Comparison of ENCODE assay signal across 12 cellular contexts in genomic region chr14:61420326-61420725, GRCh38.
DNase-seq lines count a peak whose midpoint lies in the region; ATAC-seq and TF ChIP-seq lines count a peak whose summit lies in the region.
"Had no signal": no experiment of that assay in that cellular context is flagged by ENCODE, and none has a peak within 500 bp of the region (broad histone marks: within the 10 kb centered on the region; RNA-seq: fewer than 3 reads in every experiment).

No MANE protein-coding gene starts in this region.

- H3K9me3 ChIP-seq in upper lobe of right lung, result no peaks in the 10 kb centered on the region
- H3K9me3 ChIP-seq in WERI-Rb-1 (ENCODE audit: severe bottlenecking), result peaks cover 2% of the 10 kb centered on the region
- H3K9me3 ChIP-seq: stomach had no signal

- TF ChIP-seq CTCF in upper lobe of right lung (IDR thresholded peaks at IDR 0.05) (no peak), WERI-Rb-1 (IDR thresholded peaks at IDR 0.05; ENCODE audit: low read depth, low read length) (no peak)

- H3K27ac ChIP-seq in upper lobe of right lung (peak overlapping the region; percentile 59), WERI-Rb-1 (no peak overlapping the region)
- H3K27ac ChIP-seq: BLaER1, SK-N-MC, stomach had no signal

- intact Hi-C loops in upper lobe of right lung (cut with DNase I), result no loop called here

- H3K4me3 Mint-ChIP-seq in immature natural killer cell, result peak overlapping the region; percentile 37 to 80 (median 61)
- H3K4me3 Mint-ChIP-seq: naive B cell had no signal

- no peaks in the 10 kb centered on the region for H3K4me1 Mint-ChIP-seq in immature natural killer cell

- no peaks in the 10 kb centered on the region for H3K36me3 ChIP-seq in upper lobe of right lung
- no peaks in the 10 kb centered on the region for H3K36me3 ChIP-seq in WERI-Rb-1
- H3K36me3 ChIP-seq: stomach had no signal

- H3K4me1 ChIP-seq in upper lobe of right lung, result peaks cover 62% of the 10 kb centered on the region

- no peaks in the 10 kb centered on the region for H3K27me3 ChIP-seq in upper lobe of right lung
- no peaks in the 10 kb centered on the region for H3K27me3 ChIP-seq in WERI-Rb-1 (ENCODE audit: insufficient read depth, low read depth, severe bottlenecking)
- H3K27me3 ChIP-seq: BLaER1, stomach had no signal

- H3K4me3 ChIP-seq in upper lobe of right lung (no peak overlapping the region), WERI-Rb-1 (ENCODE audit: low read depth, low read length) (no peak overlapping the region)
- H3K4me3 ChIP-seq: BLaER1, SK-N-MC, stomach had no signal

- peak overlapping the region in 3 of 6 donors; percentile 65 to 90 (median 84) for H3K27ac Mint-ChIP-seq in immature natural killer cell

- H3K27me3 Mint-ChIP-seq in immature natural killer cell (ENCODE audit: low read depth in 3 of 3), result peaks cover 0 to 14% (median 10%) of the 10 kb centered on the region in 3 donors

- no peaks in the 10 kb centered on the region for H3K36me3 Mint-ChIP-seq in immature natural killer cell

- H3K9me3 Mint-ChIP-seq in immature natural killer cell, result no peaks in the 10 kb centered on the region

- ATAC-seq in upper lobe of right lung, result peak; percentile 54

- DNase-seq in activated naive CD4-positive, alpha-beta T cell treated with Interleukin-2 at 50 U/mL for 16 hours, result peak; percentile 33
- no peak for DNase-seq in activated naive CD4-positive, alpha-beta T cell (lab: John Stamatoyannopoulos, UW)
- DNase-seq in activated T-helper 1 cell treated with Interleukin-2 at 50 U/mL for 16 hours (ENCODE audit: low read depth) (peak; percentile 13), immature natural killer cell (no peak), upper lobe of right lung (no peak), WERI-Rb-1 (no peak), GM19238 (ENCODE audit: insufficient read length, low spot score) (no peak), NCI-H1417 treated with DMSO at 0.1 percent for 48 hours (lab: John Stamatoyannopoulos, UW) (no peak)
- DNase-seq: naive B cell, stomach had no signal

Comparison
In these comparisons a context has a peak if more than half of its experiments do, and no peak if none do; other contexts are left out.
1. DNase-seq: peak in activated naive CD4-positive, alpha-beta T cell treated with Interleukin-2 at 50 U/mL for 16 hours (single experiment) and activated T-helper 1 cell treated with Interleukin-2 at 50 U/mL for 16 hours (single experiment); none in activated naive CD4-positive, alpha-beta T cell (0 of 4), immature natural killer cell (0 of 3), upper lobe of right lung (single experiment), WERI-Rb-1 (single experiment), GM19238 (single experiment) and NCI-H1417 treated with DMSO at 0.1 percent for 48 hours (single experiment).